In the genomic region with DNA sequence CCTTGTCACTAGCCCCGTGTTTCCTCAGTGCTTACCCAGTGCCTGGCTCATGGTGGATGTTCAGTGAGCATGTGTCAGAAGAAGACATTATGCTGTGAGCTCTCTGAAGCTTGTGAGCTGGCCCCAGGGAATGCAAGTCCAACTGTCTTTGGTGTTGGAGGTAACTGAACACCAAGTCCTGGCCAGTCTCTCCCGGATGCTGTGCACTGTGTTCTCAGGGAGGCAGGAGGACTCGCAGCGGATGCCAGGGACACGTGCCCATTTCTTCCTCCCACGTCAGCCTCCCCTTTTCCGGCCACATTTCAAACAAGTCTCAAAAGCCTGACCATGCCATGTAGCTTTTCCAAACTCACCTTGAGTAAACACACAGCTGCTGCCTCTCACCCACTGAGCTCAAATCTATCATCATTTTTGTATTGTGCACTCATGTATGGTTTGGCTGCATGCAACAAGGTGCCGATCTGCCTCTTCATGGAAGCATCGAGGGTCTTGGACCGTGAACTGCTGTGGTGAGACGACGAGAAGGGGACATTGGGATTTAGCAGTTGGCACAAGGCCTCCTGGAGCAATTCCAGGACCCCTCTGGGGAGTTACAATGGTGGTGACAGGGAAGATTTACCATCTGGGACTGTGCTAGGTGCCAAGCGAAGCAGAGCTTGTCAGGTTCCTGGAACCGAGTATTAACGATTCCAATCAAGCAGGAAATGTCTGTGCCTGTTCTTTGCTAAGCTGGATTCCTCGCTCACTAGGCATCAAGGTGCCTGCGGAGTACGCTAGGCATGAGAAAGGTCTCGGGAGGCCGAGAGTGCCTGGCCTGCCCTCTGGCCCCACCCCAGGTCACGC, we compare ENCODE assay signal across 10 cellular contexts. TPM values are rescaled to one million over a fixed set of nuclear protein-coding genes. Genes with fewer than 3 reads are reported as not detected.
DNase-seq lines count a peak whose midpoint lies in the region; ATAC-seq and TF ChIP-seq lines count a peak whose summit lies in the region.
"Had no signal": no experiment of that assay in that cellular context is flagged by ENCODE, and none has a peak within 500 bp of the region (broad histone marks: within the 10 kb centered on the region; RNA-seq: fewer than 3 reads in every experiment).

No MANE protein-coding gene starts in this region.

- TF ChIP-seq CTCF in C4-2B (conservative IDR thresholded peaks at IDR 0.05): no peak
- TF ChIP-seq CTCF in ascending aorta (IDR thresholded peaks at IDR 0.05): no peak

- no peaks in the 10 kb centered on the region for H3K9me3 ChIP-seq in ascending aorta
- H3K9me3 ChIP-seq: vagina had no signal

- H3K9me3 Mint-ChIP-seq in activated CD8-positive, alpha-beta T cell treated with anti-CD3 and anti-CD28 coated beads, Interleukin-2, amount 10 ng/mL, durations not matched to agents 7 days and 5 days (ENCODE audit: insufficient read depth): no peaks in the 10 kb centered on the region

- no peak overlapping the region for H3K27ac Mint-ChIP-seq in activated CD8-positive, alpha-beta T cell treated with anti-CD3 and anti-CD28 coated beads, Interleukin-2, amount 10 ng/mL, durations not matched to agents 7 days and 5 days

- peak; percentile 21 for DNase-seq in M059J (ENCODE audit: low read depth)
- DNase-seq in ascending aorta (ENCODE audit: low spot score in 2 of 2): peak in 1 of 2 donors; percentile 78
- peak; percentile 15 for DNase-seq in kidney tubule cell (ENCODE audit: low spot score)
- DNase-seq in Right ventricle myocardium superior: no peak
- DNase-seq in pons (ENCODE audit: low spot score): no peak
- DNase-seq in activated CD8-positive, alpha-beta T cell treated with anti-CD3 and anti-CD28 coated beads, Interleukin-2, amount 10 ng/mL, durations not matched to agents 7 days and 5 days: no peak
- DNase-seq: activated T-cell treated with anti-CD3 and anti-CD28 coated beads, Interleukin-2, amount 50 U/mL, for 48 hours had no signal

- H3K36me3 Mint-ChIP-seq in activated CD8-positive, alpha-beta T cell treated with anti-CD3 and anti-CD28 coated beads, Interleukin-2, amount 10 ng/mL, durations not matched to agents 7 days and 5 days (ENCODE audit: low read depth): peaks cover 4% of the 10 kb centered on the region

- H3K27me3 Mint-ChIP-seq in activated CD8-positive, alpha-beta T cell treated with anti-CD3 and anti-CD28 coated beads, Interleukin-2, amount 10 ng/mL, durations not matched to agents 7 days and 5 days (ENCODE audit: low read depth): no peaks in the 10 kb centered on the region

- POLR2A ChIA-PET in activated CD8-positive, alpha-beta T cell treated with anti-CD3 and anti-CD28 coated beads, Interleukin-2, amount 10 ng/mL, durations not matched to agents 7 days and 5 days (lab: Charles Lee): interaction anchor here (0.6 to 6.5 kb wide), 3 partner anchors 21 to 166 kb away, joined by 3 to 128 read pairs (median 3); partner anchors contain the start of gene MGAT4A

- H3K4me3 Mint-ChIP-seq in activated CD8-positive, alpha-beta T cell treated with anti-CD3 and anti-CD28 coated beads, Interleukin-2, amount 10 ng/mL, durations not matched to agents 7 days and 5 days: no peak overlapping the region

- H3K4me1 ChIP-seq in ascending aorta: peaks cover 0 to 16% of the 10 kb centered on the region in 2 donors
- H3K4me1 ChIP-seq: vagina had no signal

- H3K4me3 ChIP-seq in ascending aorta: peak overlapping the region; percentile 18 to 49
- H3K4me3 ChIP-seq: vagina had no signal

- CTCF ChIA-PET in activated CD8-positive, alpha-beta T cell treated with anti-CD3 and anti-CD28 coated beads, Interleukin-2, amount 10 ng/mL, durations not matched to agents 7 days and 5 days (lab: Charles Lee): interaction anchor here (0.7 to 1.7 kb wide), 2 partner anchors 28 to 54 kb away, joined by 3 to 6 read pairs; no protein-coding TSS in a partner anchor

- no peaks in the 10 kb centered on the region for H3K27me3 ChIP-seq in ascending aorta
- H3K27me3 ChIP-seq: vagina had no signal

- H3K27ac ChIP-seq in C4-2B: peak overlapping the region; percentile 17; the same call in 1 of the 2 replicates
- peak overlapping the region; percentile 51 to 62 for H3K27ac ChIP-seq in ascending aorta
- H3K27ac ChIP-seq: vagina had no signal

- no peaks in the 10 kb centered on the region for H3K36me3 ChIP-seq in ascending aorta
- H3K36me3 ChIP-seq: vagina had no signal

- H3K4me1 Mint-ChIP-seq in activated CD8-positive, alpha-beta T cell treated with anti-CD3 and anti-CD28 coated beads, Interleukin-2, amount 10 ng/mL, durations not matched to agents 7 days and 5 days (ENCODE audit: low read depth): peaks cover 37% of the 10 kb centered on the region

- intact Hi-C loops in ascending aorta (cut with DNase I): no loop called here
- intact Hi-C loops in Right ventricle myocardium superior (cut with DNase I): no loop called here

- ATAC-seq in Right ventricle myocardium superior (ENCODE audit: poor library complexity) (no peak), GM21576 (IDR thresholded peaks at IDR 0.05; ENCODE audit: unreplicated experiment) (no peak)
- no peak for ATAC-seq in activated CD8-positive, alpha-beta T cell treated with anti-CD3 and anti-CD28 coated beads, Interleukin-2, amount 10 ng/mL, durations not matched to agents 7 days and 5 days

RNA-seq across cellular contexts. Expression of gene MGAT4A, which starts 44.4 kb away (rescaled TPM):
- total RNA-seq in M059J (2014; rRNA removed; shearing (Covaris generic)): not detected in 2 replicates
- 8.0 TPM for total RNA-seq in ascending aorta
- 20.0 TPM for total RNA-seq in Right ventricle myocardium superior
- total RNA-seq in activated CD8-positive, alpha-beta T cell treated with anti-CD3 and anti-CD28 coated beads, Interleukin-2, amount 10 ng/mL, durations not matched to agents 7 days and 5 days: 10 to 100 TPM; 73.4 to 76.2 TPM

Comparison
In these comparisons a context has a peak if more than half of its experiments do, and no peak if none do; other contexts are left out.
1. DNase-seq: peak in M059J (single experiment) and kidney tubule cell (single experiment); none in Right ventricle myocardium superior (single experiment), pons (single experiment) and activated CD8-positive, alpha-beta T cell treated with anti-CD3 and anti-CD28 coated beads, Interleukin-2, amount 10 ng/mL, durations not matched to agents 7 days and 5 days (single experiment).